Comparison of ENCODE assay signal across 25 cellular contexts in the genomic region with DNA sequence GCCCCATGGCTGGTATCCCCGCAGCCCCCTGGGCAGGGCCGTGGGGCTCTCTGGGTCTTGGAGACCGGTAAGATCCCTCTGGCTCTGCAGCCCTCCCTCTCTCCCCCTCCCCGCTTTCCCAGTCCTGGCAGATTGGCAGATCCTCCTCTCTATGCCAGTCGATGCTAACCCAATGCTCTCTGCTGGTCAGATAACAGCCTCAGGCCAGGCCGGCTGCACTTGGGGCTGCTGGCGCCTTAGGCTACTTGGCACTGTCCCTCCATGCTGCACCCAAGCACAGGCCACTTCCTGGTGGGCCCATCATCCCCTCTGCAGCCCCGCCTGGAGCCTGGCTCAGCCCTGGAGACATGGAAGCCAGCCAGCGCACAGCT.
"Had no signal": no experiment of that assay in that cellular context is flagged by ENCODE, and none has a peak within 500 bp of the region (broad histone marks: within the 10 kb centered on the region; RNA-seq: fewer than 3 reads in every experiment).

No MANE protein-coding gene starts in this region.

- H3K4me1 ChIP-seq: breast epithelium had no signal

- H3K36me3 Mint-ChIP-seq: activated naive CD8-positive, alpha-beta T cell treated with anti-CD3 and anti-CD28 coated beads for 36 hours had no signal

- H3K4me1 Mint-ChIP-seq: activated CD4-positive, alpha-beta memory T cell treated with anti-CD3 and anti-CD28 coated beads, Interleukin-2, amount 10 ng/mL, durations not matched to agents 7 days and 5 days; activated CD4-positive, alpha-beta T cell treated with anti-CD3 and anti-CD28 coated beads for 36 hours; activated naive CD8-positive, alpha-beta T cell treated with anti-CD3 and anti-CD28 coated beads for 36 hours had no signal

- H3K9me3 ChIP-seq: breast epithelium, MG63 had no signal

- H3K27me3 ChIP-seq: breast epithelium, MG63 had no signal

- H3K36me3 ChIP-seq: breast epithelium, MG63 had no signal

- H3K27me3 Mint-ChIP-seq: activated CD4-positive, alpha-beta memory T cell treated with anti-CD3 and anti-CD28 coated beads, Interleukin-2, amount 10 ng/mL, durations not matched to agents 7 days and 5 days; activated CD4-positive, alpha-beta T cell treated with anti-CD3 and anti-CD28 coated beads for 36 hours; activated naive CD8-positive, alpha-beta T cell treated with anti-CD3 and anti-CD28 coated beads for 36 hours; activated T-helper 17 cell treated with anti-CD3 and anti-CD28 coated beads, Interleukin-2, amount 50 U/mL, for 72 hours had no signal

- H3K4me3 ChIP-seq: breast epithelium, MG63 had no signal

- H3K27ac Mint-ChIP-seq: activated CD4-positive, alpha-beta memory T cell treated with anti-CD3 and anti-CD28 coated beads, Interleukin-2, amount 10 ng/mL, durations not matched to agents 7 days and 5 days; activated CD4-positive, alpha-beta T cell treated with anti-CD3 and anti-CD28 coated beads for 36 hours; activated naive CD4-positive, alpha-beta T cell treated with anti-CD3 and anti-CD28 coated beads for 36 hours; activated naive CD8-positive, alpha-beta T cell treated with anti-CD3 and anti-CD28 coated beads for 36 hours had no signal

- H3K9me3 Mint-ChIP-seq: activated CD4-positive, alpha-beta memory T cell treated with anti-CD3 and anti-CD28 coated beads, Interleukin-2, amount 10 ng/mL, durations not matched to agents 7 days and 5 days; activated naive CD4-positive, alpha-beta T cell treated with anti-CD3 and anti-CD28 coated beads for 36 hours; activated naive CD8-positive, alpha-beta T cell treated with anti-CD3 and anti-CD28 coated beads for 36 hours; activated T-helper 17 cell treated with anti-CD3 and anti-CD28 coated beads, Interleukin-2, amount 50 U/mL, for 72 hours had no signal

- H3K27ac ChIP-seq: breast epithelium, VCaP had no signal

- ATAC-seq: activated CD4-positive, alpha-beta T cell treated with anti-CD3 and anti-CD28 coated beads for 36 hours; activated T-helper 17 cell treated with anti-CD3 and anti-CD28 coated beads, Interleukin-2, amount 50 U/mL, for 72 hours; PC-3 had no signal

- DNase-seq: activated CD4-positive, alpha-beta memory T cell treated with anti-CD3 and anti-CD28 coated beads, Interleukin-2, amount 10 ng/mL, durations not matched to agents 7 days and 5 days; activated CD4-positive, alpha-beta T cell treated with anti-CD3 and anti-CD28 coated beads for 36 hours; activated CD4-positive, alpha-beta T cell treated with anti-CD3 and anti-CD28 coated beads, Interleukin-2, amount 50 U/mL, for 1 hour; activated gamma-delta T cell; activated naive CD4-positive, alpha-beta T cell treated with anti-CD3 and anti-CD28 coated beads for 36 hours; activated naive CD8-positive, alpha-beta T cell treated with anti-CD3 and anti-CD28 coated beads for 36 hours; activated T-cell treated with anti-CD3 and anti-CD28 coated beads for 4 hours; activated T-cell treated with anti-CD3 and anti-CD28 coated beads, Interleukin-2, amount 50 U/mL, for 48 hours; caudate nucleus; MG63; MV-4-11; NCI-H1092 treated with DMSO at 0.1 percent for 48 hours; NCI-H1417 treated with DMSO at 0.1 percent for 48 hours; NCI-H1694 treated with DMSO at 0.1 percent for 48 hours; NCI-H2029 treated with DMSO at 0.1 percent for 48 hours; NCI-H345; NCI-H510A; NCI-H526 treated with DMSO at 0.1 percent for 48 hours; NK-92 treated with Interleukin-12 subunit alpha and Interleukin-12 subunit beta, amount 100 ng/mL, for 24 hours; PC-3; SHP77 treated with DMSO at 0.1 percent for 48 hours; T-helper 1 cell had no signal

- H3K4me3 Mint-ChIP-seq: activated CD4-positive, alpha-beta memory T cell treated with anti-CD3 and anti-CD28 coated beads, Interleukin-2, amount 10 ng/mL, durations not matched to agents 7 days and 5 days; activated CD4-positive, alpha-beta T cell treated with anti-CD3 and anti-CD28 coated beads for 36 hours; activated naive CD4-positive, alpha-beta T cell treated with anti-CD3 and anti-CD28 coated beads for 36 hours; activated naive CD8-positive, alpha-beta T cell treated with anti-CD3 and anti-CD28 coated beads for 36 hours; activated T-helper 17 cell treated with anti-CD3 and anti-CD28 coated beads, Interleukin-2, amount 50 U/mL, for 72 hours had no signal
